ENCODE assay signal across 9 cellular contexts in genomic region chr1:92975551-92976232, GRCh38. TPM values are rescaled to one million over a fixed set of nuclear protein-coding genes. Genes with fewer than 3 reads are reported as not detected.
A peak's percentile ranks its signal among the peaks of the same experiment; 100 is the strongest.
DNase-seq lines count a peak whose midpoint lies in the region; ATAC-seq and TF ChIP-seq lines count a peak whose summit lies in the region.
"Had no signal": no experiment of that assay in that cellular context is flagged by ENCODE, and none has a peak within 500 bp of the region (broad histone marks: within the 10 kb centered on the region; RNA-seq: fewer than 3 reads in every experiment).

No MANE protein-coding gene starts in this region.

- H3K9me3 ChIP-seq in ovary (no peaks in the 10 kb centered on the region), neural progenitor cell (ENCODE audit: low read depth) (no peaks in the 10 kb centered on the region)
- H3K9me3 ChIP-seq: upper lobe of left lung had no signal

- no peak overlapping the region for H2AFZ ChIP-seq in neural progenitor cell (replicated peaks)

- H3K27me3 ChIP-seq in ovary: no peaks in the 10 kb centered on the region
- H3K27me3 ChIP-seq in neural progenitor cell: peaks cover 7% of the 10 kb centered on the region
- H3K27me3 ChIP-seq: upper lobe of left lung had no signal

- no peak for TF ChIP-seq POLR2A in ovary (IDR thresholded peaks at IDR 0.05)

- H3F3A ChIP-seq in neural progenitor cell (ENCODE audit: low read depth): no peaks in the 10 kb centered on the region

- no peaks in the 10 kb centered on the region for H3K79me2 ChIP-seq in neural progenitor cell (ENCODE audit: low read depth)

- no peak overlapping the region for H3K27ac ChIP-seq in ovary
- H3K27ac ChIP-seq in neural progenitor cell: no peak overlapping the region

- H3K27me3 Mint-ChIP-seq in CD14-positive monocyte (ENCODE audit: low read depth in 3 of 3): peaks cover 0 to 5% (median 0%) of the 10 kb centered on the region in 3 donors
- H3K27me3 Mint-ChIP-seq in T-helper 1 cell treated with Interleukin-12 subunit alpha and Interleukin-12 subunit beta and Interleukin-4 antibody, amounts not matched to agents 30 μg/mL and 1 μg/mL, for 36 hours (ENCODE audit: low read depth): no peaks in the 10 kb centered on the region
- H3K27me3 Mint-ChIP-seq in neural progenitor cell (ENCODE audit: insufficient read depth, low read depth): peaks cover 3% of the 10 kb centered on the region

- H3K36me3 Mint-ChIP-seq in CD14-positive monocyte: no peaks in the 10 kb centered on the region
- peaks cover 3% of the 10 kb centered on the region for H3K36me3 Mint-ChIP-seq in T-helper 1 cell treated with Interleukin-12 subunit alpha and Interleukin-12 subunit beta and Interleukin-4 antibody, amounts not matched to agents 30 μg/mL and 1 μg/mL, for 36 hours (ENCODE audit: low read depth)
- H3K36me3 Mint-ChIP-seq in neural progenitor cell: no peaks in the 10 kb centered on the region

- H3K4me2 ChIP-seq in neural progenitor cell: no peak overlapping the region

- H4K20me1 ChIP-seq in neural progenitor cell (ENCODE audit: low read depth): no peaks in the 10 kb centered on the region

- H3K4me1 Mint-ChIP-seq in CD14-positive monocyte (peaks cover 38% of the 10 kb centered on the region), neural progenitor cell (no peaks in the 10 kb centered on the region)
- peaks cover 44% of the 10 kb centered on the region for H3K4me1 Mint-ChIP-seq in T-helper 1 cell treated with Interleukin-12 subunit alpha and Interleukin-12 subunit beta and Interleukin-4 antibody, amounts not matched to agents 30 μg/mL and 1 μg/mL, for 36 hours (ENCODE audit: low read depth)

- no peak for TF ChIP-seq EP300 in ovary (IDR thresholded peaks at IDR 0.05)

- DNase-seq in CD14-positive monocyte (ENCODE audit: low spot score) (peak; percentile 47), ovary (no peak), neural progenitor cell (ENCODE audit: low spot score) (no peak), NCI-H510A treated with DMSO at 0.1 percent for 48 hours (lab: John Stamatoyannopoulos, UW) (no peak), DMS153 (lab: John Stamatoyannopoulos, UW) (no peak)

- intact Hi-C loops in CD14-positive monocyte (cut with micrococcal nuclease): no loop called here
- intact Hi-C loops in ovary (cut with DNase I): no loop called here

- no peaks in the 10 kb centered on the region for H3K4me1 ChIP-seq in ovary (ENCODE audit: insufficient read depth)
- H3K4me1 ChIP-seq in neural progenitor cell: no peaks in the 10 kb centered on the region

- H3K4me3 Mint-ChIP-seq in CD14-positive monocyte (no peak overlapping the region), neural progenitor cell (no peak overlapping the region)
- no peak overlapping the region for H3K4me3 Mint-ChIP-seq in T-helper 1 cell treated with Interleukin-12 subunit alpha and Interleukin-12 subunit beta and Interleukin-4 antibody, amounts not matched to agents 30 μg/mL and 1 μg/mL, for 36 hours

- ATAC-seq in GM19035 (IDR thresholded peaks at IDR 0.05; ENCODE audit: unreplicated experiment) (peak; percentile 75), HG03060 (IDR thresholded peaks at IDR 0.05; ENCODE audit: low read depth, unreplicated experiment) (peak; percentile 64)

- no peak overlapping the region for H3K9ac ChIP-seq in neural progenitor cell

- H3K4me3 ChIP-seq in ovary: no peak overlapping the region
- H3K4me3 ChIP-seq in neural progenitor cell: no peak overlapping the region
- H3K4me3 ChIP-seq: upper lobe of left lung had no signal

- WGBS in ovary, 3 donors: 86 to 88% (median 88%) methylated on average over 7 of the region's 7 CpGs

- H3K9me3 Mint-ChIP-seq in CD14-positive monocyte (peaks cover 0 to 4% (median 0%) of the 10 kb centered on the region in 7 donors), neural progenitor cell (no peaks in the 10 kb centered on the region)
- H3K9me3 Mint-ChIP-seq in T-helper 1 cell treated with Interleukin-12 subunit alpha and Interleukin-12 subunit beta and Interleukin-4 antibody, amounts not matched to agents 30 μg/mL and 1 μg/mL, for 36 hours: peaks cover 3% of the 10 kb centered on the region

- TF ChIP-seq CTCF in CD14-positive monocyte (IDR thresholded peaks at IDR 0.05) (no peak), ovary (IDR thresholded peaks at IDR 0.05) (no peak), neural progenitor cell (IDR thresholded peaks at IDR 0.05) (no peak)

- peak overlapping the region in 5 of 7 donors; percentile 5 to 79 (median 43) for H3K27ac Mint-ChIP-seq in CD14-positive monocyte
- H3K27ac Mint-ChIP-seq in T-helper 1 cell treated with Interleukin-12 subunit alpha and Interleukin-12 subunit beta and Interleukin-4 antibody, amounts not matched to agents 30 μg/mL and 1 μg/mL, for 36 hours: peak overlapping the region; percentile 56
- H3K27ac Mint-ChIP-seq in neural progenitor cell: no peak overlapping the region

- H3K36me3 ChIP-seq in ovary (no peaks in the 10 kb centered on the region), neural progenitor cell (no peaks in the 10 kb centered on the region)
- H3K36me3 ChIP-seq: upper lobe of left lung had no signal

RNA-seq across cellular contexts. Expression of gene DIPK1A, which starts 14.4 kb away (rescaled TPM):
- polyA plus RNA-seq in CD14-positive monocyte (1 to 10 TPM in 1 of 2 donors, under 1 TPM in 1; 0.83 to 1.4 TPM), ovary (10 to 100 TPM in 1 of 2 donors, 1 to 10 TPM in 1; 4.7 to 15.4 TPM)
- total RNA-seq in ovary (10 to 100 TPM in 2 of 7 donors, 1 to 10 TPM in 5; 5.1 to 11.9 (median 8.6) TPM), neural progenitor cell (ENCODE audit: low replicate concordance) (3.6 and 3.8 TPM in 2 replicates)
